Comparison of ENCODE assay signal across 1 cellular context in genomic region chr22:23913661-23914353, GRCh38.
A peak's percentile ranks its signal among the peaks of the same experiment; 100 is the strongest.
TF ChIP-seq lines count a peak whose summit lies in the region.

No MANE protein-coding gene starts in this region.

TF ChIP-seq in HEK293, 187 proteins besides CTCF, POLR2A, EP300 and RAD21 (continued from another document):
- TF ChIP-seq ZSCAN18 (tag by site-specific recombination; IDR thresholded peaks at IDR 0.05) (0 out of 2 replicates have a peak, but pooled peaks have one; percentile 62), ZNF707 (tag by site-specific recombination; IDR thresholded peaks at IDR 0.05) (no peak), ZBTB20 (tag by site-specific recombination; IDR thresholded peaks at IDR 0.05) (peak; percentile 55; the same call in 1 of the 2 replicates), ZBTB1 (tag by site-specific recombination; IDR thresholded peaks at IDR 0.05) (no peak), ZNF629 (tag by site-specific recombination; IDR thresholded peaks at IDR 0.05) (peak; percentile 49; the same call in 1 of the 2 replicates), ZBTB17 (tag by site-specific recombination; IDR thresholded peaks at IDR 0.05) (peak; percentile 67; the same call in 1 of the 2 replicates), OVOL3 (tag by site-specific recombination; IDR thresholded peaks at IDR 0.05) (0 out of 2 replicates have a peak, but pooled peaks have one; percentile 22), ZFP3 (tag by site-specific recombination; IDR thresholded peaks at IDR 0.05; ENCODE audit: low read depth) (no peak), ZNF501 (tag by site-specific recombination; IDR thresholded peaks at IDR 0.05) (peak; percentile 75; the same call in 1 of the 2 replicates), HIC1 (tag by site-specific recombination; IDR thresholded peaks at IDR 0.05) (peak; percentile 99), ZNF335 (tag by site-specific recombination; conservative IDR thresholded peaks at IDR 0.05) (peak; percentile 73), ZBTB48 (tag by site-specific recombination; IDR thresholded peaks at IDR 0.05) (peak; percentile 96), SCRT1 (tag by site-specific recombination; IDR thresholded peaks at IDR 0.05; ENCODE audit: borderline replicate concordance) (no peak), GFI1B (tag by site-specific recombination; IDR thresholded peaks at IDR 0.05) (no peak), GLIS1 (tag by site-specific recombination; IDR thresholded peaks at IDR 0.05) (peak; percentile 97), KLF8 (tag by site-specific recombination; IDR thresholded peaks at IDR 0.05) (peak; percentile 51), KLF9 (tag by site-specific recombination; IDR thresholded peaks at IDR 0.05; ENCODE audit: low read depth) (peak; percentile 89), ZNF792 (tag by site-specific recombination; IDR thresholded peaks at IDR 0.05) (0 out of 2 replicates have a peak, but pooled peaks have one; percentile 41), KLF10 (tag by site-specific recombination; IDR thresholded peaks at IDR 0.05) (peak; percentile 76), ZNF394 (tag by site-specific recombination; IDR thresholded peaks at IDR 0.05; ENCODE audit: borderline replicate concordance) (peak; percentile 56; the same call in 1 of the 2 replicates), ZNF366 (tag by site-specific recombination; conservative IDR thresholded peaks at IDR 0.05) (peak; percentile 81), ZNF16 (tag by site-specific recombination; IDR thresholded peaks at IDR 0.05; ENCODE audit: low read depth) (0 out of 2 replicates have a peak, but pooled peaks have one; percentile 20), PRDM10 (tag by site-specific recombination; IDR thresholded peaks at IDR 0.05) (peak; percentile 76), ZSCAN16 (tag by site-specific recombination; IDR thresholded peaks at IDR 0.05) (no peak), ZSCAN23 (tag by site-specific recombination; IDR thresholded peaks at IDR 0.05) (no peak), ZNF292 (tag by site-specific recombination; IDR thresholded peaks at IDR 0.05; ENCODE audit: borderline replicate concordance, low read depth) (no peak)
- TF ChIP-seq, protein P1, sequence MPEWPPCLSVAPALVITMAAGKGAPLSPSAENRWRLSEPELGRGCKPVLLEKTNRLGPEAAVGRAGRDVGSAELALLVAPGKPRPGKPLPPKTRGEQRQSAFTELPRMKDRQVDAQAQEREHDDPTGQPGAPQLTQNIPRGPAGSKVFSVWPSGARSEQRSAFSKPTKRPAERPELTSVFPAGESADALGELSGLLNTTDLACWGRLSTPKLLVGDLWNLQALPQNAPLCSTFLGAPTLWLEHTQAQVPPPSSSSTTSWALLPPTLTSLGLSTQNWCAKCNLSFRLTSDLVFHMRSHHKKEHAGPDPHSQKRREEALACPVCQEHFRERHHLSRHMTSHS (tag by site-specific recombination; IDR thresholded peaks at IDR 0.05): no peak
- TF ChIP-seq, protein P2, sequence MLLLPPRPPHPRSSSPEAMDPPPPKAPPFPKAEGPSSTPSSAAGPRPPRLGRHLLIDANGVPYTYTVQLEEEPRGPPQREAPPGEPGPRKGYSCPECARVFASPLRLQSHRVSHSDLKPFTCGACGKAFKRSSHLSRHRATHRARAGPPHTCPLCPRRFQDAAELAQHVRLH (tag by site-specific recombination; IDR thresholded peaks at IDR 0.05): peak; percentile 46; the same call in 1 of the 2 replicates
